Comparison of ENCODE assay signal across 9 cellular contexts in genomic region chr9:76987594-76988200, GRCh38. TPM values are rescaled to one million over a fixed set of nuclear protein-coding genes. Genes with fewer than 3 reads are reported as not detected.
DNase-seq lines count a peak whose midpoint lies in the region; ATAC-seq and TF ChIP-seq lines count a peak whose summit lies in the region.
"Had no signal": no experiment of that assay in that cellular context is flagged by ENCODE, and none has a peak within 500 bp of the region (broad histone marks: within the 10 kb centered on the region; RNA-seq: fewer than 3 reads in every experiment).

No MANE protein-coding gene starts in this region.

- no peak for TF ChIP-seq EP300 in sigmoid colon (IDR thresholded peaks at IDR 0.05)

- H3K9me3 ChIP-seq in SJCRH30 (replicated peaks), result no peaks in the 10 kb centered on the region
- no peaks in the 10 kb centered on the region for H3K9me3 ChIP-seq in sigmoid colon

- no peak overlapping the region for H3K27ac ChIP-seq in SJCRH30
- no peak overlapping the region for H3K27ac ChIP-seq in sigmoid colon

- intact Hi-C loops in sigmoid colon (cut with DNase I), result loop anchor here (2.0 to 5.0 kb wide), 3 partner anchors 80 to 225 kb away; partner anchors contain the start of genes PCA3 and PRUNE2

- TF ChIP-seq POLR2A in sigmoid colon (IDR thresholded peaks at IDR 0.05), result no peak

- TF ChIP-seq CTCF in fibroblast of the aortic adventitia (IDR thresholded peaks at IDR 0.05; ENCODE audit: insufficient read depth, low read length) (peak; percentile 64), sigmoid colon (IDR thresholded peaks at IDR 0.05) (peak; percentile 44 to 53 (median 50))

- H3K36me3 ChIP-seq in SJCRH30 (no peaks in the 10 kb centered on the region), sigmoid colon (no peaks in the 10 kb centered on the region)

- WGBS in sigmoid colon, 2 donors, result 40 to 55% methylated on average over 3 of the region's 3 CpGs

- H3K27me3 ChIP-seq in SJCRH30 (no peaks in the 10 kb centered on the region), sigmoid colon (no peaks in the 10 kb centered on the region)

- H3K4me1 ChIP-seq in SJCRH30 (no peaks in the 10 kb centered on the region), sigmoid colon (peaks cover 0 to 5% (median 0%) of the 10 kb centered on the region in 4 donors)

- peak; percentile 1 to 22 for DNase-seq in NCI-H446 (lab: John Stamatoyannopoulos, UW)
- no peak for DNase-seq in NCI-H446 treated with DMSO at 0.1 percent for 48 hours (lab: John Stamatoyannopoulos, UW)
- peak; percentile 3 for DNase-seq in KG1 (lab: John Stamatoyannopoulos, UW)
- DNase-seq in SJCRH30, result peak; percentile 39 to 74
- peak; percentile 65 for DNase-seq in fibroblast of the aortic adventitia (ENCODE audit: low read depth)
- no peak for DNase-seq in sigmoid colon
- DNase-seq in cerebellar nuclear complex (lab: John Stamatoyannopoulos, UW), result no peak

- ATAC-seq in HG03457 (IDR thresholded peaks at IDR 0.05; ENCODE audit: unreplicated experiment), result no peak
- ATAC-seq: activated T-cell treated with anti-CD3 and anti-CD28 coated beads, Interleukin-2, amount 50 U/mL, for 72 hours had no signal

- H3K4me3 ChIP-seq in SJCRH30 (no peak overlapping the region), fibroblast of the aortic adventitia (ENCODE audit: low read depth, low read length) (no peak overlapping the region), sigmoid colon (no peak overlapping the region)

RNA-seq across cellular contexts. Expression of gene FOXB2, which starts 31.8 kb away (rescaled TPM):
- not detected in 2 replicates for total RNA-seq in SJCRH30 (2014; rRNA removed; shearing (Covaris generic))
- total RNA-seq in fibroblast of the aortic adventitia (ENCODE audit: low replicate concordance) (not detected in 2 replicates), sigmoid colon (not detected)
- not detected for polyA plus RNA-seq in sigmoid colon
- total RNA-seq: activated T-cell treated with anti-CD3 and anti-CD28 coated beads, Interleukin-2, amount 50 U/mL, for 72 hours had no signal

Comparison
In these comparisons a context has a peak if more than half of its experiments do, and no peak if none do; other contexts are left out.
1. DNase-seq: peak in NCI-H446 (2 of 2), KG1 (single experiment), SJCRH30 (2 of 2) and fibroblast of the aortic adventitia (single experiment); none in NCI-H446 treated with DMSO at 0.1 percent for 48 hours (single experiment), sigmoid colon (single experiment) and cerebellar nuclear complex (0 of 2).